Comparison of ENCODE assay signal across 1 cellular context in genomic region chrX:130885996-130886395, GRCh38.
TF ChIP-seq lines count a peak whose summit lies in the region.

No MANE protein-coding gene starts in this region.

TF ChIP-seq in HEK293, 187 proteins besides CTCF, POLR2A, EP300 and RAD21 (continued from another document):
- TF ChIP-seq ZNF580 (tag by site-specific recombination; IDR thresholded peaks at IDR 0.05) (no peak), YY2 (tag by site-specific recombination; IDR thresholded peaks at IDR 0.05) (no peak), MEIS1 (CRISPR knock-in tag; IDR thresholded peaks at IDR 0.05; ENCODE audit: borderline replicate concordance) (no peak), ZNF335 (tag by site-specific recombination; conservative IDR thresholded peaks at IDR 0.05) (peak; percentile 13; the same call in 1 of the 2 replicates)
